In genomic region chr19:23686622-23687423, GRCh38 we compare ENCODE assay signal across 8 cellular contexts. TPM values are rescaled to one million over a fixed set of nuclear protein-coding genes. Genes with fewer than 3 reads are reported as not detected.
DNase-seq lines count a peak whose midpoint lies in the region; FAIRE-seq and TF ChIP-seq lines count a peak whose summit lies in the region.

TSS of gene ZNF675 (minus strand) at chr19:23687212. CDS start at chr19:23687033, 179 bp downstream.

- peak within 1 kb of the TSS; percentile 94 for H2AFZ ChIP-seq in Loucy (ENCODE audit: low read length)

- peaks cover 50% of the 10 kb centered on the region for H3K79me2 ChIP-seq in Loucy (ENCODE audit: insufficient read depth, low read length)

- no peaks in the 10 kb centered on the region for H3K9me2 ChIP-seq in Loucy (replicated peaks; ENCODE audit: low read depth, low read length)

- peak within 1 kb of the TSS; percentile 89 for H3K4me3 ChIP-seq in H7 (ENCODE audit: insufficient read depth, low read depth, low read length)
- peak within 1 kb of the TSS; percentile 100 for H3K4me3 ChIP-seq in Loucy (ENCODE audit: low read length, poor library complexity, severe bottlenecking)
- peak within 1 kb of the TSS; percentile 99 for H3K4me3 ChIP-seq in SJCRH30
- peak within 1 kb of the TSS; percentile 58 to 77 for H3K4me3 ChIP-seq in neutrophil (ENCODE audit: low read depth in 1 of 2, low read length in 1 of 2)

- H3K36me3 ChIP-seq in ES-I3 (ENCODE audit: insufficient read depth, low read length) = peaks cover 7% of the 10 kb centered on the region; the same call in 1 of the 2 replicates
- peaks cover 2% of the 10 kb centered on the region; the same call in 1 of the 2 replicates for H3K36me3 ChIP-seq in H7 (replicated peaks; ENCODE audit: control insufficient read depth, insufficient read depth, low read length)
- no peaks in the 10 kb centered on the region for H3K36me3 ChIP-seq in Loucy (ENCODE audit: insufficient read depth, low read length)
- peaks cover 32% of the 10 kb centered on the region for H3K36me3 ChIP-seq in SJCRH30
- no peaks in the 10 kb centered on the region for H3K36me3 ChIP-seq in neutrophil

- no peak for FAIRE-seq in frontal cortex (lab: Jason Lieb, UNC)

- TF ChIP-seq CTCF in Loucy (conservative IDR thresholded peaks at IDR 0.05; ENCODE audit: low read length) = no peak
- TF ChIP-seq CTCF in neutrophil (IDR thresholded peaks at IDR 0.05) = no peak

- H4K20me1 ChIP-seq in Loucy (ENCODE audit: insufficient read depth, low read length, poor library complexity, severe bottlenecking) = peaks cover 30% of the 10 kb centered on the region

- H3K9me3 ChIP-seq in ES-I3 (ENCODE audit: control insufficient read depth, insufficient read depth, low read length) (no peaks in the 10 kb centered on the region), Loucy (ENCODE audit: insufficient read depth, low read depth, low read length) (no peaks in the 10 kb centered on the region), SJCRH30 (replicated peaks) (peaks cover 7% of the 10 kb centered on the region; the same call in 1 of the 2 replicates), neutrophil (no peaks in the 10 kb centered on the region)

- H3F3A ChIP-seq in Loucy (ENCODE audit: low read depth) = no peaks in the 10 kb centered on the region

- H3K4me1 ChIP-seq in ES-I3 (ENCODE audit: insufficient read depth, low read length) (no peaks in the 10 kb centered on the region), Loucy (ENCODE audit: insufficient read depth, low read length, poor library complexity, severe bottlenecking) (peaks cover 15% of the 10 kb centered on the region), SJCRH30 (0 out of 2 replicates have a peak, but pooled peaks cover 6% of the 10 kb centered on the region), neutrophil (ENCODE audit: control insufficient read depth in 1 of 2, insufficient read depth in 1 of 2, low read depth in 1 of 2, low read length in 1 of 2) (peaks cover 0 to 8% of the 10 kb centered on the region in 2 experiments)

- H3K9ac ChIP-seq in ES-I3 (ENCODE audit: low read depth, low read length) (peak within 1 kb of the TSS; percentile 60), Loucy (ENCODE audit: low read depth, low read length, poor library complexity, severe bottlenecking) (peak within 1 kb of the TSS; percentile 95)

- H3K4me2 ChIP-seq in Loucy (ENCODE audit: low read depth, low read length, poor library complexity, severe bottlenecking) = peak within 1 kb of the TSS; percentile 85

- H3K27me3 ChIP-seq in H7 (ENCODE audit: control insufficient read depth, insufficient read depth, low read length) = no peaks in the 10 kb centered on the region
- H3K27me3 ChIP-seq in Loucy (ENCODE audit: insufficient read depth, low read length, poor library complexity, severe bottlenecking) = no peaks in the 10 kb centered on the region
- H3K27me3 ChIP-seq in SJCRH30 = no peaks in the 10 kb centered on the region
- no peaks in the 10 kb centered on the region for H3K27me3 ChIP-seq in neutrophil

- H3K27ac ChIP-seq in SJCRH30 (peak within 1 kb of the TSS; percentile 98), neutrophil (peak within 1 kb of the TSS; percentile 72)

- DNase-seq in H7 (peak; percentile 74), SJCRH30 (peak; percentile 94 to 97), frontal cortex (ENCODE audit: low spot score in 2 of 2) (peak; percentile 49 to 63), superior temporal gyrus (ENCODE audit: extremely low spot score) (peak; percentile 98)
- peak; percentile 66 to 78 (median 74) for DNase-seq in activated naive CD4-positive, alpha-beta T cell (lab: John Stamatoyannopoulos, UW)

RNA-seq across cellular contexts. Expression of gene ZNF675, which starts in this region (rescaled TPM):
- 18.5 and 36.9 TPM in 2 replicates for total RNA-seq in H7 (2014; rRNA removed; shearing (Covaris generic))
- 21.2 and 25.0 TPM in 2 replicates for total RNA-seq in SJCRH30 (2014; rRNA removed; shearing (Covaris generic))
- total RNA-seq in frontal cortex = 70.9 TPM

Comparison
In these comparisons a context has a peak if more than half of its experiments do, and no peak if none do; other contexts are left out.
1. Peak in every context shown above with its lines: DNase-seq, H3K4me3 ChIP-seq and H3K27ac ChIP-seq.